In genomic region chr5:78359455-78359830, GRCh38 we compare ENCODE assay signal across 8 cellular contexts. TPM values are rescaled to one million over a fixed set of nuclear protein-coding genes. Genes with fewer than 3 reads are reported as not detected.
DNase-seq lines count a peak whose midpoint lies in the region; TF ChIP-seq lines count a peak whose summit lies in the region.
"Not testable (repeated sequence)": the region's sequence is repeated elsewhere in the genome, so short reads cannot be mapped to it uniquely, and the experiment has no call there.

No MANE protein-coding gene starts in this region.

- peak overlapping the region; percentile 96 for H3K4me3 ChIP-seq in BJ (ENCODE audit: low read depth, low read length)
- peak overlapping the region; percentile 97 for H3K4me3 ChIP-seq in HUES64 (ENCODE audit: low read length)
- peak overlapping the region; percentile 99 for H3K4me3 ChIP-seq in astrocyte of the cerebellum (ENCODE audit: low read depth, low read length)
- peak overlapping the region; percentile 83 for H3K4me3 ChIP-seq in epithelial cell of proximal tubule (ENCODE audit: low read depth, low read length)
- H3K4me3 ChIP-seq in neuronal stem cell (ENCODE audit: low read length in 2 of 2): peak overlapping the region; percentile 71 to 97
- H3K4me3 ChIP-seq in subcutaneous abdominal adipose tissue (ENCODE audit: low read depth in 1 of 5, low read length in 5 of 5): peak overlapping the region; percentile 89 to 99 (median 97)

- H2BK15ac ChIP-seq in neuronal stem cell (ENCODE audit: low read length): not testable (repeated sequence)

- not testable (repeated sequence) for H3K18ac ChIP-seq in neuronal stem cell (ENCODE audit: low read length)

- H2BK12ac ChIP-seq in neuronal stem cell (ENCODE audit: low read length): not testable (repeated sequence)

- H3K4me1 ChIP-seq in HUES64 (ENCODE audit: insufficient read depth, low read length) (peaks cover 10% of the 10 kb centered on the region; the same call in 1 of the 2 replicates), subcutaneous abdominal adipose tissue (ENCODE audit: control insufficient read depth in 5 of 5, insufficient read depth in 5 of 5, low read length in 5 of 5) (peaks cover 0 to 34% (median 26%) of the 10 kb centered on the region in 5 donors)
- not testable (repeated sequence) for H3K4me1 ChIP-seq in neuronal stem cell (ENCODE audit: control insufficient read depth in 2 of 2, insufficient read depth in 1 of 2, low read depth in 1 of 2, low read length in 2 of 2)

- CTCF ChIA-PET in BJ (lab: Yijun Ruan, JAX): interaction anchor here (0.6 kb wide), 1 partner anchor 22 kb away, joined by 5 read pairs; no protein-coding TSS in a partner anchor

- not testable (repeated sequence) for H3K9me3 ChIP-seq in HUES64 (ENCODE audit: insufficient read depth, low read depth, low read length); neuronal stem cell (replicated peaks in 1 of 2; ENCODE audit: control insufficient read depth in 2 of 2, insufficient read depth in 1 of 2, low read depth in 1 of 2, low read length in 2 of 2); subcutaneous abdominal adipose tissue (ENCODE audit: control insufficient read depth in 5 of 5, low read length in 5 of 5)

- H2AFZ ChIP-seq in neuronal stem cell (ENCODE audit: low read length): peak overlapping the region; percentile 94

- H2AK5ac ChIP-seq in neuronal stem cell (ENCODE audit: low read depth, low read length): not testable (repeated sequence)

- H3K9ac ChIP-seq in HUES64 (ENCODE audit: low read depth, low read length): peak overlapping the region; percentile 95; the same call in 1 of the 2 replicates
- not testable (repeated sequence) for H3K9ac ChIP-seq in neuronal stem cell (ENCODE audit: low read depth, low read length, poor library complexity)
- peak overlapping the region in 4 of 5 donors; percentile 79 to 97 (median 89) for H3K9ac ChIP-seq in subcutaneous abdominal adipose tissue (ENCODE audit: low read length in 5 of 5)

- POLR2A ChIA-PET in BJ (lab: Charles Lee): not testable (repeated sequence)

- not testable (repeated sequence) for DNase-seq in BJ (ENCODE audit: low read depth); astrocyte of the cerebellum (ENCODE audit: low read depth); epithelial cell of proximal tubule (ENCODE audit: low read depth); neuronal stem cell (ENCODE audit: low spot score)

- H2BK120ac ChIP-seq in neuronal stem cell (ENCODE audit: low read depth, low read length): not testable (repeated sequence)

- 83% methylated on average over 19 of the region's 19 CpGs for WGBS in HUES64
- WGBS in neuronal stem cell (ENCODE audit: extremely low coverage in 2 of 2, insufficient read length in 2 of 2, insufficient replicate concordance in 1 of 2), 2 donors: no CpG with 5 or more reads among the region's 19 CpGs

- not testable (repeated sequence) for H4K91ac ChIP-seq in neuronal stem cell (ENCODE audit: low read depth, low read length, poor library complexity)

- H3K23ac ChIP-seq in neuronal stem cell (ENCODE audit: low read depth, low read length, poor library complexity): not testable (repeated sequence)

- peak overlapping the region; percentile 60 for H3K4me2 ChIP-seq in neuronal stem cell (ENCODE audit: insufficient read depth, low read length, poor library complexity, severe bottlenecking)

- not testable (repeated sequence) for H2BK5ac ChIP-seq in neuronal stem cell (ENCODE audit: low read length)

- in situ Hi-C loops in astrocyte of the cerebellum (cut with HindIII; ENCODE audit: low sequenced_read_pairs): not testable (repeated sequence)

- H3K14ac ChIP-seq in neuronal stem cell (ENCODE audit: low read length): not testable (repeated sequence)

- H3K36me3 ChIP-seq in BJ (ENCODE audit: control insufficient read depth, insufficient read depth, low read length); HUES64 (ENCODE audit: insufficient read depth, low read length); subcutaneous abdominal adipose tissue (ENCODE audit: control insufficient read depth in 5 of 5, insufficient read depth in 5 of 5, low read length in 5 of 5): not testable (repeated sequence)
- peaks cover 0 to 13% of the 10 kb centered on the region in 2 donors for H3K36me3 ChIP-seq in neuronal stem cell (replicated peaks in 1 of 2; ENCODE audit: control insufficient read depth in 2 of 2, insufficient read depth in 2 of 2, low read length in 2 of 2)

- peak overlapping the region; percentile 99 for H3K27ac ChIP-seq in HUES64 (ENCODE audit: low read depth, low read length)
- H3K27ac ChIP-seq in VCaP: peak overlapping the region; percentile 83
- H3K27ac ChIP-seq in layer of hippocampus (ENCODE audit: low read depth, low read length): peak overlapping the region; percentile 77
- peak overlapping the region; percentile 47 for H3K27ac ChIP-seq in neuronal stem cell (replicated peaks; ENCODE audit: low read length)
- peak overlapping the region; percentile 85 for H3K27ac ChIP-seq in subcutaneous abdominal adipose tissue (ENCODE audit: low read depth, low read length)

- H3K4ac ChIP-seq in neuronal stem cell (ENCODE audit: low read length): not testable (repeated sequence)

- not testable (repeated sequence) for TF ChIP-seq CTCF in BJ (IDR thresholded peaks at IDR 0.05; ENCODE audit: insufficient read depth, low read depth, low read length); VCaP (conservative IDR thresholded peaks at IDR 0.05); astrocyte of the cerebellum (IDR thresholded peaks at IDR 0.05; ENCODE audit: low read depth, low read length, missing control alignments); epithelial cell of proximal tubule (conservative IDR thresholded peaks at IDR 0.05; ENCODE audit: low read depth, low read length)

- not testable (repeated sequence) for H3K79me1 ChIP-seq in neuronal stem cell (ENCODE audit: low read depth, low read length)

- not testable (repeated sequence) for H4K8ac ChIP-seq in neuronal stem cell (ENCODE audit: low read depth, low read length)

- not testable (repeated sequence) for H3K27me3 ChIP-seq in BJ (ENCODE audit: control insufficient read depth, insufficient read depth, low read length); HUES64 (ENCODE audit: insufficient read depth, low read length); layer of hippocampus (ENCODE audit: control insufficient read depth, insufficient read depth, low read length); neuronal stem cell (ENCODE audit: control insufficient read depth in 3 of 3, insufficient read depth in 3 of 3, low read depth in 1 of 3, low read length in 3 of 3); subcutaneous abdominal adipose tissue (ENCODE audit: control insufficient read depth in 5 of 5, insufficient read depth in 4 of 5, low read length in 5 of 5)

RNA-seq across cellular contexts. Expression of gene SCAMP1, which starts 1.0 kb away (rescaled TPM):
- 26.6 and 48.2 TPM in 2 replicates for polyA plus RNA-seq in BJ (2011; rRNA removed)
- 23.8 and 25.9 TPM in 2 replicates for polyA minus RNA-seq in BJ (2011; rRNA and poly(A)+ RNA removed)
- 23.0 TPM for polyA plus RNA-seq in HUES64 (2013, experiment 1 of 2)
- polyA plus RNA-seq in HUES64 (2013, experiment 2 of 2): 28.7 TPM
- total RNA-seq in epithelial cell of proximal tubule: 23.1 and 23.9 TPM in 2 replicates
- polyA plus RNA-seq in neuronal stem cell (2013, experiment 1 of 2): 28.2 TPM
- 29.4 TPM for polyA plus RNA-seq in neuronal stem cell (2013, experiment 2 of 2)

Comparison
In these comparisons a context has a peak if more than half of its experiments do, and no peak if none do; other contexts are left out.
1. H3K27ac ChIP-seq: peak in every context shown above with its lines; median percentile 99 in HUES64; 85 in subcutaneous abdominal adipose tissue; 83 in VCaP; 77 in layer of hippocampus; 47 in neuronal stem cell.